1 cellular context compared by ENCODE assay signal in the genomic region with DNA sequence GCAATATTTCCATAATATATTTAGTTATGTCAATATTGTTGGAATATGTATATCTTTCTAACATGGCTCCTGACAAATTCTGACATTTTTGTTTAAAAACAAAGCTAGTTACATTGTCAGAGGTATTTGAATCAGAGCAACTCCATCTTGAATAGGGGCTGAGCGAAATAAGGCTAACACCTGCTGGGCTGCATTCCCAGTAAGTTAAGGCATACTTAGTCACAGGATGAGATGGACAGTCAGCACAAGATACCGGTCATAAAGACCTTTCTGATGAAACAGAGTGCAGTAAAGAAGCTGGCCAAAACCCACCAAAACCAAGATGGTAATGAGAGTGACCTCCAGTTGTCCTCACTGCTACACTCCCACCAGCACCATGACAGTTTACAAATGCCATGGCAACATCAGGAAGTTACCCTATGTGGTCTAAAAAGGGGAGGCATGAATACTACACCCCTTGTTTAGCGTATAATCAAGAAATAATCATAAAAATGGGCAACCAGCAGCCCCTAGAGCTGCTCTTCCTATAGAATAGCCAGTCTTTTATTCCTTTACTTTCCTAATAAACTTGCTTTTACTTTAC.
TF ChIP-seq lines count a peak whose summit lies in the region.

No MANE protein-coding gene starts in this region.

TF ChIP-seq in K562, 482 proteins besides CTCF, POLR2A, EP300 and RAD21 (continued from another document and continues in another):
- TF ChIP-seq, protein P1, sequence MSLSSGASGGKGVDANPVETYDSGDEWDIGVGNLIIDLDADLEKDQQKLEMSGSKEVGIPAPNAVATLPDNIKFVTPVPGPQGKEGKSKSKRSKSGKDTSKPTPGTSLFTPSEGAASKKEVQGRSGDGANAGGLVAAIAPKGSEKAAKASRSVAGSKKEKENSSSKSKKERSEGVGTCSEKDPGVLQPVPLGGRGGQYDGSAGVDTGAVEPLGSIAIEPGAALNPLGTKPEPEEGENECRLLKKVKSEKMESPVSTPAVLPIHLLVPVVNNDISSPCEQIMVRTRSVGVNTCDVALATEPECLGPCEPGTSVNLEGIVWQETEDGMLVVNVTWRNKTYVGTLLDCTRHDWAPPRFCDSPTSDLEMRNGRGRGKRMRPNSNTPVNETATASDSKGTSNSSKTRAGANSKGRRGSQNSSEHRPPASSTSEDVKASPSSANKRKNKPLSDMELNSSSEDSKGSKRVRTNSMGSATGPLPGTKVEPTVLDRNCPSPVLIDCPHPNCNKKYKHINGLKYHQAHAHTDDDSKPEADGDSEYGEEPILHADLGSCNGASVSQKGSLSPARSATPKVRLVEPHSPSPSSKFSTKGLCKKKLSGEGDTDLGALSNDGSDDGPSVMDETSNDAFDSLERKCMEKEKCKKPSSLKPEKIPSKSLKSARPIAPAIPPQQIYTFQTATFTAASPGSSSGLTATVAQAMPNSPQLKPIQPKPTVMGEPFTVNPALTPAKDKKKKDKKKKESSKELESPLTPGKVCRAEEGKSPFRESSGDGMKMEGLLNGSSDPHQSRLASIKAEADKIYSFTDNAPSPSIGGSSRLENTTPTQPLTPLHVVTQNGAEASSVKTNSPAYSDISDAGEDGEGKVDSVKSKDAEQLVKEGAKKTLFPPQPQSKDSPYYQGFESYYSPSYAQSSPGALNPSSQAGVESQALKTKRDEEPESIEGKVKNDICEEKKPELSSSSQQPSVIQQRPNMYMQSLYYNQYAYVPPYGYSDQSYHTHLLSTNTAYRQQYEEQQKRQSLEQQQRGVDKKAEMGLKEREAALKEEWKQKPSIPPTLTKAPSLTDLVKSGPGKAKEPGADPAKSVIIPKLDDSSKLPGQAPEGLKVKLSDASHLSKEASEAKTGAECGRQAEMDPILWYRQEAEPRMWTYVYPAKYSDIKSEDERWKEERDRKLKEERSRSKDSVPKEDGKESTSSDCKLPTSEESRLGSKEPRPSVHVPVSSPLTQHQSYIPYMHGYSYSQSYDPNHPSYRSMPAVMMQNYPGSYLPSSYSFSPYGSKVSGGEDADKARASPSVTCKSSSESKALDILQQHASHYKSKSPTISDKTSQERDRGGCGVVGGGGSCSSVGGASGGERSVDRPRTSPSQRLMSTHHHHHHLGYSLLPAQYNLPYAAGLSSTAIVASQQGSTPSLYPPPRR (CRISPR knock-in tag; IDR thresholded peaks at IDR 0.05; ENCODE audit: borderline replicate concordance), result no peak
- TF ChIP-seq TCFL5 (CRISPR knock-in tag; conservative IDR thresholded peaks at IDR 0.05), result no peak
- 0 out of 2 replicates have a peak, but pooled peaks have one; percentile 52 for TF ChIP-seq HDAC8 (tag; IDR thresholded peaks at IDR 0.05)
- TF ChIP-seq SRF (CRISPR knock-in tag; IDR thresholded peaks at IDR 0.05), result no peak
- TF ChIP-seq, protein P2, sequence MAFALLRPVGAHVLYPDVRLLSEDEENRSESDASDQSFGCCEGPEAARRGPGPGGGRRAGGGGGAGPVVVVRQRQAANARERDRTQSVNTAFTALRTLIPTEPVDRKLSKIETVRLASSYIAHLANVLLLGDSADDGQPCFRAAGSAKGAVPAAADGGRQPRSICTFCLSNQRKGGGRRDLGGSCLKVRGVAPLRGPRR (CRISPR knock-in tag; IDR thresholded peaks at IDR 0.05), result no peak
- no peak for TF ChIP-seq FOXK1 (CRISPR knock-in tag; IDR thresholded peaks at IDR 0.05; ENCODE audit: borderline replicate concordance)
- no peak for TF ChIP-seq ZNF431 (CRISPR knock-in tag; IDR thresholded peaks at IDR 0.05)
- TF ChIP-seq BCL6 (CRISPR knock-in tag; IDR thresholded peaks at IDR 0.05), result no peak
- TF ChIP-seq, protein P3, sequence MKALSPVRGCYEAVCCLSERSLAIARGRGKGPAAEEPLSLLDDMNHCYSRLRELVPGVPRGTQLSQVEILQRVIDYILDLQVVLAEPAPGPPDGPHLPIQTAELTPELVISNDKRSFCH (CRISPR knock-in tag; IDR thresholded peaks at IDR 0.05), result no peak
- TF ChIP-seq, protein P3 (tag; IDR thresholded peaks at IDR 0.05), result no peak
- no peak for TF ChIP-seq ZBTB7A (IDR thresholded peaks at IDR 0.05; ENCODE audit: borderline replicate concordance, control insufficient read depth, low read depth, low read length)
- no peak for TF ChIP-seq TCF3 (CRISPR knock-in tag; IDR thresholded peaks at IDR 0.05)
- no peak for TF ChIP-seq CHD2 (IDR thresholded peaks at IDR 0.05; ENCODE audit: low read depth, low read length)
- TF ChIP-seq TSC22D4 (tag; IDR thresholded peaks at IDR 0.05), result no peak
- TF ChIP-seq MECOM (CRISPR knock-in tag; IDR thresholded peaks at IDR 0.05), result 0 out of 2 replicates have a peak, but pooled peaks have one; percentile 12
- no peak for TF ChIP-seq ELF2 (CRISPR knock-in tag; IDR thresholded peaks at IDR 0.05)
- TF ChIP-seq, protein P4, sequence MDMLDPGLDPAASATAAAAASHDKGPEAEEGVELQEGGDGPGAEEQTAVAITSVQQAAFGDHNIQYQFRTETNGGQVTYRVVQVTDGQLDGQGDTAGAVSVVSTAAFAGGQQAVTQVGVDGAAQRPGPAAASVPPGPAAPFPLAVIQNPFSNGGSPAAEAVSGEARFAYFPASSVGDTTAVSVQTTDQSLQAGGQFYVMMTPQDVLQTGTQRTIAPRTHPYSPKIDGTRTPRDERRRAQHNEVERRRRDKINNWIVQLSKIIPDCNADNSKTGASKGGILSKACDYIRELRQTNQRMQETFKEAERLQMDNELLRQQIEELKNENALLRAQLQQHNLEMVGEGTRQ (CRISPR knock-in tag; IDR thresholded peaks at IDR 0.05), result no peak
- TF ChIP-seq, protein P5, sequence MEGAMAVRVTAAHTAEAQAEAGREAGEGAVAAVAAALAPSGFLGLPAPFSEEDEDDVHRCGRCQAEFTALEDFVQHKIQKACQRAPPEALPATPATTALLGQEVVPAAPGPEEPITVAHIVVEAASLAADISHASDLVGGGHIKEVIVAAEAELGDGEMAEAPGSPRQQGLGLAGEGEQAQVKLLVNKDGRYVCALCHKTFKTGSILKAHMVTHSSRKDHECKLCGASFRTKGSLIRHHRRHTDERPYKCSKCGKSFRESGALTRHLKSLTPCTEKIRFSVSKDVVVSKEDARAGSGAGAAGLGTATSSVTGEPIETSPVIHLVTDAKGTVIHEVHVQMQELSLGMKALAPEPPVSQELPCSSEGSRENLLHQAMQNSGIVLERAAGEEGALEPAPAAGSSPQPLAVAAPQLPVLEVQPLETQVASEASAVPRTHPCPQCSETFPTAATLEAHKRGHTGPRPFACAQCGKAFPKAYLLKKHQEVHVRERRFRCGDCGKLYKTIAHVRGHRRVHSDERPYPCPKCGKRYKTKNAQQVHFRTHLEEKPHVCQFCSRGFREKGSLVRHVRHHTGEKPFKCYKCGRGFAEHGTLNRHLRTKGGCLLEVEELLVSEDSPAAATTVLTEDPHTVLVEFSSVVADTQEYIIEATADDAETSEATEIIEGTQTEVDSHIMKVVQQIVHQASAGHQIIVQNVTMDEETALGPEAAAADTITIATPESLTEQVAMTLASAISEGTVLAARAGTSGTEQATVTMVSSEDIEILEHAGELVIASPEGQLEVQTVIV (CRISPR knock-in tag; IDR thresholded peaks at IDR 0.05; ENCODE audit: borderline replicate concordance), result no peak
- 0 out of 2 replicates have a peak, but pooled peaks have one; percentile 17 for TF ChIP-seq JUND (IDR thresholded peaks at IDR 0.05; ENCODE audit: borderline replicate concordance, low read depth, low read length)
- TF ChIP-seq JUND (tag; IDR thresholded peaks at IDR 0.05; ENCODE audit: borderline replicate concordance, low read depth, low read length), result no peak
- TF ChIP-seq HDAC6 (IDR thresholded peaks at IDR 0.05; ENCODE audit: low read depth, low read length), result no peak
- TF ChIP-seq, protein P6, sequence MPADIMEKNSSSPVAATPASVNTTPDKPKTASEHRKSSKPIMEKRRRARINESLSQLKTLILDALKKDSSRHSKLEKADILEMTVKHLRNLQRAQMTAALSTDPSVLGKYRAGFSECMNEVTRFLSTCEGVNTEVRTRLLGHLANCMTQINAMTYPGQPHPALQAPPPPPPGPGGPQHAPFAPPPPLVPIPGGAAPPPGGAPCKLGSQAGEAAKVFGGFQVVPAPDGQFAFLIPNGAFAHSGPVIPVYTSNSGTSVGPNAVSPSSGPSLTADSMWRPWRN (IDR thresholded peaks at IDR 0.05; ENCODE audit: low read depth), result no peak
- no peak for TF ChIP-seq CREBBP (IDR thresholded peaks at IDR 0.05; ENCODE audit: low read depth, low read length)
- TF ChIP-seq, protein P7, sequence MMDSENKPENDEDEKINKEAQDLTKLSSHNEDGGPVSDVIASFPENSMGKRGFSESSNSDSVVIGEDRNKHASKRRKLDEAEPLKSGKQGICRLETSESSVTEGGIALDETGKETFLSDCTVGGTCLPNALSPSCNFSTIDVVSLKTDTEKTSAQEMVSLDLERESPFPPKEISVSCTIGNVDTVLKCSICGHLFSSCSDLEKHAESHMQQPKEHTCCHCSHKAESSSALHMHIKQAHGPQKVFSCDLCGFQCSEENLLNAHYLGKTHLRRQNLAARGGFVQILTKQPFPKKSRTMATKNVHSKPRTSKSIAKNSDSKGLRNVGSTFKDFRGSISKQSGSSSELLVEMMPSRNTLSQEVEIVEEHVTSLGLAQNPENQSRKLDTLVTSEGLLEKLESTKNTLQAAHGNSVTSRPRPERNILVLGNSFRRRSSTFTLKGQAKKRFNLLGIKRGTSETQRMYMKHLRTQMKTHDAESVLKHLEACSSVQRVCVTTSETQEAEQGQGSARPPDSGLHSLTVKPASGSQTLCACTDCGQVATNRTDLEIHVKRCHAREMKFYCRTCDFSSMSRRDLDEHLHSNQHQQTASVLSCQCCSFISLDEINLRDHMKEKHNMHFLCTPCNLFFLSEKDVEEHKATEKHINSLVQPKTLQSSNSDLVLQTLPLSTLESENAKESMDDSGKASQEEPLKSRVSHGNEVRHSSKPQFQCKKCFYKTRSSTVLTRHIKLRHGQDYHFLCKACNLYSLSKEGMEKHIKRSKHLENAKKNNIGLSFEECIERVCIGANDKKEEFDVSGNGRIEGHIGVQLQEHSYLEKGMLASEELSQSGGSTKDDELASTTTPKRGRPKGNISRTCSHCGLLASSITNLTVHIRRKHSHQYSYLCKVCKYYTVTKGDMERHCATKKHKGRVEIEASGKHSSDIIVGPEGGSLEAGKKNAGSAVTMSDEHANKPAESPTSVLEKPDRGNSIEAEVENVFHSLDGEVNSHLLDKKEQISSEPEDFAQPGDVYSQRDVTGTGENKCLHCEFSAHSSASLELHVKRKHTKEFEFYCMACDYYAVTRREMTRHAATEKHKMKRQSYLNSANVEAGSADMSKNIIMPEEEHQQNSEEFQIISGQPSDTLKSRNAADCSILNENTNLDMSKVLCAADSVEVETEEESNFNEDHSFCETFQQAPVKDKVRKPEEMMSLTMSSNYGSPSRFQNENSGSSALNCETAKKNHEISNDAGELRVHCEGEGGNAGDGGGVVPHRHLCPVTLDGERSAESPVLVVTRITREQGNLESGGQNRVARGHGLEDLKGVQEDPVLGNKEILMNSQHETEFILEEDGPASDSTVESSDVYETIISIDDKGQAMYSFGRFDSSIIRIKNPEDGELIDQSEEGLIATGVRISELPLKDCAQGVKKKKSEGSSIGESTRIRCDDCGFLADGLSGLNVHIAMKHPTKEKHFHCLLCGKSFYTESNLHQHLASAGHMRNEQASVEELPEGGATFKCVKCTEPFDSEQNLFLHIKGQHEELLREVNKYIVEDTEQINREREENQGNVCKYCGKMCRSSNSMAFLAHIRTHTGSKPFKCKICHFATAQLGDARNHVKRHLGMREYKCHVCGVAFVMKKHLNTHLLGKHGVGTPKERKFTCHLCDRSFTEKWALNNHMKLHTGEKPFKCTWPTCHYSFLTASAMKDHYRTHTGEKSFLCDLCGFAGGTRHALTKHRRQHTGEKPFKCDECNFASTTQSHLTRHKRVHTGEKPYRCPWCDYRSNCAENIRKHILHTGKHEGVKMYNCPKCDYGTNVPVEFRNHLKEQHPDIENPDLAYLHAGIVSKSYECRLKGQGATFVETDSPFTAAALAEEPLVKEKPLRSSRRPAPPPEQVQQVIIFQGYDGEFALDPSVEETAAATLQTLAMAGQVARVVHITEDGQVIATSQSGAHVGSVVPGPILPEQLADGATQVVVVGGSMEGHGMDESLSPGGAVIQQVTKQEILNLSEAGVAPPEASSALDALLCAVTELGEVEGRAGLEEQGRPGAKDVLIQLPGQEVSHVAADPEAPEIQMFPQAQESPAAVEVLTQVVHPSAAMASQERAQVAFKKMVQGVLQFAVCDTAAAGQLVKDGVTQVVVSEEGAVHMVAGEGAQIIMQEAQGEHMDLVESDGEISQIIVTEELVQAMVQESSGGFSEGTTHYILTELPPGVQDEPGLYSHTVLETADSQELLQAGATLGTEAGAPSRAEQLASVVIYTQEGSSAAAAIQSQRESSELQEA (IDR thresholded peaks at IDR 0.05; ENCODE audit: low read depth), result no peak
- TF ChIP-seq TGIF2 (CRISPR knock-in tag; IDR thresholded peaks at IDR 0.05), result no peak
- TF ChIP-seq, protein P8, sequence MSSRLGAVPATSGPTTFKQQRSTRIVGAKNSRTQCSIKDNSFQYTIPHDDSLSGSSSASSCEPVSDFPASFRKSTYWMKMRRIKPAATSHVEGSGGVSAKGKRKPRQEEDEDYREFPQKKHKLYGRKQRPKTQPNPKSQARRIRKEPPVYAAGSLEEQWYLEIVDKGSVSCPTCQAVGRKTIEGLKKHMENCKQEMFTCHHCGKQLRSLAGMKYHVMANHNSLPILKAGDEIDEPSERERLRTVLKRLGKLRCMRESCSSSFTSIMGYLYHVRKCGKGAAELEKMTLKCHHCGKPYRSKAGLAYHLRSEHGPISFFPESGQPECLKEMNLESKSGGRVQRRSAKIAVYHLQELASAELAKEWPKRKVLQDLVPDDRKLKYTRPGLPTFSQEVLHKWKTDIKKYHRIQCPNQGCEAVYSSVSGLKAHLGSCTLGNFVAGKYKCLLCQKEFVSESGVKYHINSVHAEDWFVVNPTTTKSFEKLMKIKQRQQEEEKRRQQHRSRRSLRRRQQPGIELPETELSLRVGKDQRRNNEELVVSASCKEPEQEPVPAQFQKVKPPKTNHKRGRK (tag; IDR thresholded peaks at IDR 0.05), result no peak
- peak; percentile 64 for TF ChIP-seq RFX1 (IDR thresholded peaks at IDR 0.05)
- TF ChIP-seq, protein P9, sequence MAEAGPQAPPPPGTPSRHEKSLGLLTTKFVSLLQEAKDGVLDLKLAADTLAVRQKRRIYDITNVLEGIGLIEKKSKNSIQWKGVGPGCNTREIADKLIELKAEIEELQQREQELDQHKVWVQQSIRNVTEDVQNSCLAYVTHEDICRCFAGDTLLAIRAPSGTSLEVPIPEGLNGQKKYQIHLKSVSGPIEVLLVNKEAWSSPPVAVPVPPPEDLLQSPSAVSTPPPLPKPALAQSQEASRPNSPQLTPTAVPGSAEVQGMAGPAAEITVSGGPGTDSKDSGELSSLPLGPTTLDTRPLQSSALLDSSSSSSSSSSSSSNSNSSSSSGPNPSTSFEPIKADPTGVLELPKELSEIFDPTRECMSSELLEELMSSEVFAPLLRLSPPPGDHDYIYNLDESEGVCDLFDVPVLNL (CRISPR knock-in tag; IDR thresholded peaks at IDR 0.05; ENCODE audit: low read depth), result no peak
- TF ChIP-seq, protein P10, sequence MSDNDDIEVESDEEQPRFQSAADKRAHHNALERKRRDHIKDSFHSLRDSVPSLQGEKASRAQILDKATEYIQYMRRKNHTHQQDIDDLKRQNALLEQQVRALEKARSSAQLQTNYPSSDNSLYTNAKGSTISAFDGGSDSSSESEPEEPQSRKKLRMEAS (CRISPR knock-in tag; IDR thresholded peaks at IDR 0.05), result no peak
- TF ChIP-seq GABPB1 (CRISPR knock-in tag; IDR thresholded peaks at IDR 0.05), result no peak
- no peak for TF ChIP-seq KLF10 (CRISPR knock-in tag; IDR thresholded peaks at IDR 0.05)
